ENCODE assay signal across 20 cellular contexts in the genomic region with DNA sequence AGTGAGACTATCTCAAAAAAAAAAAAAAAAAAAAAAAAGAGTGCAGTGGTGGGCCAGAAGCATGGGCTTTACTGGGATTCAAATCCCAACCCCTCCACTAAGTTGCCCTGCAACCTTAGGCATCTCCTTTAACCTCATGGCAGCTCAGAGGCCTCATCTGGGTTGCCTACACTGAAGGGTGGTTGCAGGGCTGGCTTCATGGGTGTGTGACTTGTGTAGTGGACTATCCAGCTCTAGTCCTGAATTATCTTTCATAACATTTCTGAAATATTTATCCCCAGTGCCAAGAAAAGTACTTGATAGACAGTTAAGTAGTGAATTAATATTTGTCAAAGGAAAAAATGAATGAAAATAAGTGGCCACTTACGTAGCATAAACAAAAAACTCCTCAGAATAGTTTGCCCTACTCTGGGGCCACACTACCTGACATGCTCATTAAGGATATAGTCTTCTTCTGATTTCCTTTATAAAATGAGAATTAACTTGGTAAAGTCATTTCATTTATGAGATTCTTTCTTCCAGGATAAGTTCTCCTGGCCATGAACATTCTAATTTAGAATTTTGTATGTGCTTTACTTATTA.
"Had no signal": no experiment of that assay in that cellular context is flagged by ENCODE, and none has a peak within 500 bp of the region (broad histone marks: within the 10 kb centered on the region; RNA-seq: fewer than 3 reads in every experiment).

No MANE protein-coding gene starts in this region.

- H3K4me3 ChIP-seq: MG63 had no signal

- H3K9me3 ChIP-seq: MG63, SK-N-SH had no signal

- H3K9ac ChIP-seq: SK-N-SH had no signal

- DNase-seq: Karpas-422, KG1, MG63, NCI-H1092, NCI-H1105 treated with DMSO at 0.1 percent for 48 hours, NCI-H1417 treated with DMSO at 0.1 percent for 48 hours, NCI-H146, NCI-H1694 treated with DMSO at 0.1 percent for 48 hours, NCI-H1930, NCI-H2081 treated with DMSO at 0.1 percent for 48 hours, NCI-H2171, NCI-H226, NCI-H446, NCI-H510A, NCI-H524 treated with DMSO at 0.1 percent for 48 hours, NCI-H69, NCI-H774, RPMI8226, SHP77, SK-N-SH had no signal

- H3K27me3 ChIP-seq: MG63 had no signal

- H3K36me3 ChIP-seq: MG63 had no signal
